ENCODE assay signal across 1 cellular context in genomic region chr6:52544325-52545022, GRCh38.
TF ChIP-seq lines count a peak whose summit lies in the region.

No MANE protein-coding gene starts in this region.

TF ChIP-seq in HepG2, 621 proteins besides CTCF, POLR2A, EP300 and RAD21 (continued from another document):
- TF ChIP-seq, protein P1, sequence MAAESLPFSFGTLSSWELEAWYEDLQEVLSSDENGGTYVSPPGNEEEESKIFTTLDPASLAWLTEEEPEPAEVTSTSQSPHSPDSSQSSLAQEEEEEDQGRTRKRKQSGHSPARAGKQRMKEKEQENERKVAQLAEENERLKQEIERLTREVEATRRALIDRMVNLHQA (CRISPR knock-in tag; IDR thresholded peaks at IDR 0.05) = no peak
- TF ChIP-seq XBP1 (CRISPR knock-in tag; IDR thresholded peaks at IDR 0.05) (no peak), ZNF362 (CRISPR knock-in tag; IDR thresholded peaks at IDR 0.05; ENCODE audit: borderline replicate concordance) (no peak), RCOR2 (CRISPR knock-in tag; IDR thresholded peaks at IDR 0.05) (0 out of 2 replicates have a peak, but pooled peaks have one; percentile 13)
- TF ChIP-seq, protein P2, sequence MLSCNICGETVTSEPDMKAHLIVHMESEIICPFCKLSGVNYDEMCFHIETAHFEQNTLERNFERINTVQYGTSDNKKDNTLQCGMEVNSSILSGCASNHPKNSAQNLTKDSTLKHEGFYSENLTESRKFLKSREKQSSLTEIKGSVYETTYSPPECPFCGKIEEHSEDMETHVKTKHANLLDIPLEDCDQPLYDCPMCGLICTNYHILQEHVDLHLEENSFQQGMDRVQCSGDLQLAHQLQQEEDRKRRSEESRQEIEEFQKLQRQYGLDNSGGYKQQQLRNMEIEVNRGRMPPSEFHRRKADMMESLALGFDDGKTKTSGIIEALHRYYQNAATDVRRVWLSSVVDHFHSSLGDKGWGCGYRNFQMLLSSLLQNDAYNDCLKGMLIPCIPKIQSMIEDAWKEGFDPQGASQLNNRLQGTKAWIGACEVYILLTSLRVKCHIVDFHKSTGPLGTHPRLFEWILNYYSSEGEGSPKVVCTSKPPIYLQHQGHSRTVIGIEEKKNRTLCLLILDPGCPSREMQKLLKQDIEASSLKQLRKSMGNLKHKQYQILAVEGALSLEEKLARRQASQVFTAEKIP (CRISPR knock-in tag; IDR thresholded peaks at IDR 0.05; ENCODE audit: borderline replicate concordance) = no peak
